In genomic region chr1:179814513-179814838, GRCh38 we compare ENCODE assay signal across 8 cellular contexts.
DNase-seq lines count a peak whose midpoint lies in the region; ATAC-seq and TF ChIP-seq lines count a peak whose summit lies in the region.

No MANE protein-coding gene starts in this region.

- no peaks in the 10 kb centered on the region for H3K36me3 ChIP-seq in A673 (ENCODE audit: insufficient read depth, low read length, poor library complexity, severe bottlenecking)
- H3K36me3 ChIP-seq in HUES6 (ENCODE audit: control insufficient read depth, insufficient read depth, low read length) = no peaks in the 10 kb centered on the region
- H3K36me3 ChIP-seq in breast epithelium = no peaks in the 10 kb centered on the region
- H3K36me3 ChIP-seq in lung (ENCODE audit: control insufficient read depth in 2 of 2, insufficient read depth in 2 of 2, low read length in 2 of 2) = no peaks in the 10 kb centered on the region
- H3K36me3 ChIP-seq in vagina = no peaks in the 10 kb centered on the region

- BruUV-seq in A673 (replicated peaks; lab: Mats Ljungman, UMichigan) = no TSS peak

- H3K27ac ChIP-seq in A673 (ENCODE audit: low read depth, low read length, poor library complexity, severe bottlenecking) (no peak overlapping the region), HUES6 (ENCODE audit: low read depth, low read length) (no peak overlapping the region), breast epithelium (peak overlapping the region; percentile 49 to 65), lung (ENCODE audit: low read depth in 1 of 2, low read length in 1 of 2) (no peak overlapping the region), vagina (peak overlapping the region; percentile 25)

- H3K9me3 ChIP-seq in A673 (ENCODE audit: low read depth, low read length, poor library complexity, severe bottlenecking) (no peaks in the 10 kb centered on the region), HUES6 (ENCODE audit: control insufficient read depth, insufficient read depth, low read depth, low read length) (no peaks in the 10 kb centered on the region), breast epithelium (no peaks in the 10 kb centered on the region), lung (ENCODE audit: control insufficient read depth in 2 of 2, insufficient read depth in 1 of 2, low read length in 1 of 2) (no peaks in the 10 kb centered on the region), vagina (no peaks in the 10 kb centered on the region)

- intact Hi-C loops in A673 (cut with micrococcal nuclease; ENCODE audit: unreplicated experiment) = loop anchor here (1.0 to 10.0 kb wide), 5 partner anchors 108 to 737 kb away; no protein-coding TSS in a partner anchor
- intact Hi-C loops in breast epithelium (cut with DNase I; ENCODE audit: low total_unique reads) = loop anchor here (10.0 kb wide), 1 partner anchor 110 kb away; no protein-coding TSS in a partner anchor
- intact Hi-C loops in vagina (cut with DNase I) = no loop called here

- H3K9ac ChIP-seq in HUES6 (ENCODE audit: low read length) = no peak overlapping the region

- peak; percentile 25 for ATAC-seq in GM19324 (IDR thresholded peaks at IDR 0.05; ENCODE audit: low FRiP score, unreplicated experiment)
- peak; percentile 24 for ATAC-seq in lung (ENCODE audit: insufficient read depth, low FRiP score)

- peak overlapping the region; percentile 42 for H3K4me3 ChIP-seq in A673 (ENCODE audit: low read depth, low read length, poor library complexity, severe bottlenecking)
- H3K4me3 ChIP-seq in HUES6 (ENCODE audit: low read depth, low read length) = peak overlapping the region; percentile 77
- H3K4me3 ChIP-seq in breast epithelium = peak overlapping the region; percentile 34 to 69 (median 50)
- no peak overlapping the region for H3K4me3 ChIP-seq in lung
- peak overlapping the region; percentile 39 to 46 for H3K4me3 ChIP-seq in vagina

- TF ChIP-seq POLR2A in breast epithelium (IDR thresholded peaks at IDR 0.05) = no peak
- TF ChIP-seq POLR2A in vagina (IDR thresholded peaks at IDR 0.05) = no peak

- WGBS in lung, 2 donors = 2% methylated on average over 16 of the region's 16 CpGs

- no peak for TF ChIP-seq CTCF in A673 (conservative IDR thresholded peaks at IDR 0.05; ENCODE audit: low read depth, low read length)
- no peak for TF ChIP-seq CTCF in breast epithelium (IDR thresholded peaks at IDR 0.05)
- no peak for TF ChIP-seq CTCF in lung (IDR thresholded peaks at IDR 0.05; ENCODE audit: control extremely low read depth, extremely low read depth)
- no peak for TF ChIP-seq CTCF in vagina (IDR thresholded peaks at IDR 0.05)

- CTCF ChIA-PET in A673 (lab: Charles Lee) = interaction anchor here (0.6 to 3.0 kb wide), 30 partner anchors 8 to 1195 kb away, joined by 3 to 68 read pairs (median 4); partner anchors contain the start of gene TOR1AIP1

- H3K27me3 ChIP-seq in A673 (replicated peaks; ENCODE audit: insufficient read depth, low read depth, low read length, poor library complexity) (peaks cover 22% of the 10 kb centered on the region), HUES6 (ENCODE audit: control insufficient read depth, insufficient read depth, low read length) (peaks cover 37% of the 10 kb centered on the region), breast epithelium (no peaks in the 10 kb centered on the region), lung (ENCODE audit: control insufficient read depth, insufficient read depth) (no peaks in the 10 kb centered on the region), vagina (no peaks in the 10 kb centered on the region)

- DNase-seq in A673 (ENCODE audit: low spot score) (no peak), breast epithelium (ENCODE audit: low spot score in 2 of 2) (no peak), lung (ENCODE audit: low spot score) (no peak), vagina (ENCODE audit: extremely low spot score in 2 of 2) (no peak), NCI-H128 (lab: John Stamatoyannopoulos, UW; ENCODE audit: unreplicated experiment) (no peak), KG1 (lab: John Stamatoyannopoulos, UW) (no peak)

- POLR2A ChIA-PET in A673 (lab: Charles Lee; ENCODE audit: low non-redundant PET) = interaction anchor here (0.6 to 0.7 kb wide), 2 partner anchors 105 to 871 kb away, joined by 4 to 5 read pairs; no protein-coding TSS in a partner anchor

- H3K4me1 ChIP-seq in A673 (ENCODE audit: insufficient read depth, low read length, poor library complexity, severe bottlenecking) (no peaks in the 10 kb centered on the region), HUES6 (ENCODE audit: control insufficient read depth, insufficient read depth, low read length) (peaks cover 10% of the 10 kb centered on the region), breast epithelium (no peaks in the 10 kb centered on the region), lung (ENCODE audit: control insufficient read depth in 2 of 2, insufficient read depth in 2 of 2, low read length in 2 of 2) (peaks cover 0 to 2% of the 10 kb centered on the region in 2 donors), vagina (peaks cover 34% of the 10 kb centered on the region)

Comparison
In these comparisons a context has a peak if more than half of its experiments do, and no peak if none do; other contexts are left out.
1. H3K27ac ChIP-seq: peak in breast epithelium (2 of 2) and vagina (single experiment); none in A673 (single experiment), HUES6 (single experiment) and lung (0 of 2).